8 cellular contexts compared by ENCODE assay signal in the genomic region with DNA sequence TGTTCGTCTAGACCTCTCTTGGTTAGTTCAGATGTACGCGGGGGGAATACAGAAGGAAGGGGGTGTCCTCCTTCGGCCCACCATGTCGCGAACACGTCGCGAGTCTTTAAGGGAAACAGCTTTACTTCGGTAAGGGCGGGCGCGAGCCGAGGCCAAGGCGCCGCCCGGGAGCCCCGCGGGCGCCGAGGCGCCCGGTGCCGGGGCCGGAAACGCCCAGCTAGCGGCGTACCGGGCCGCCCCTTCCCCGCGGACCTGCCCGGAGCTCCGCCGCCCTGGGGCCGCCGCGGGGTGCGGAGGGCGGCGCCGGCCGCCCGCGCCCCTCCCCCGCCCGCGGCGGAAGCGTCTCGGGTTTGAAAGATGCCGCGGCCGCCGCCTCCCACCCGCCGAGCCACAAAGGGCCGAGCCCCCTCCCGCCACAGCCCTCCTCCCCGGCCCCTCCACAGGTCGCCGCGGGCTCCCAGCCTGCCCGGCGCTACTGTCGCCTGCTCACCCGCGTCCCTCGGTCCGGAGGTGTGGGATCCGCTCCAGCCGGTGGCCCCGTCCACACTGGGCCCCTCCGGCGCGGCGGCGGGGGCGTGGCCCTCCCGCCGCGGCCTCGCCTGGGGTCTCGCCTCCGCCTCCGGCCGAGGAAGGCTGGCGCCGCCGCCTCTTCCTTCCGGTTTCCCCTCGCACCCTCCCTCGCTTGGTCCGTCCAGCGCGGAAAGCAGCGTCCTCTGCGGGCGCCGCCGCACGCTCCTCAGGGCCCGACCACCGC. TPM values are rescaled to one million over a fixed set of nuclear protein-coding genes. Genes with fewer than 3 reads are reported as not detected.
A peak's percentile ranks its signal among the peaks of the same experiment; 100 is the strongest.
DNase-seq lines count a peak whose midpoint lies in the region; ATAC-seq and TF ChIP-seq lines count a peak whose summit lies in the region.

A gene (minus strand): TSS at position 715 of the 754 bp plus-strand sequence. CDS start 12,156 bp downstream, outside the sequence.

- H3K4me1 ChIP-seq in CD8-positive, alpha-beta memory T cell (ENCODE audit: insufficient read depth, low read length) = peaks cover 51% of the 10 kb centered on the region
- peaks cover 16% of the 10 kb centered on the region for H3K4me1 ChIP-seq in OCI-LY3 (ENCODE audit: low read length)
- H3K4me1 ChIP-seq in mucosa of rectum (ENCODE audit: control insufficient read depth in 2 of 2, insufficient read depth in 2 of 2, low read length in 2 of 2) = peaks cover 25 to 27% of the 10 kb centered on the region in 2 donors

- CTCF ChIA-PET in CD8-positive, alpha-beta memory T cell (lab: Charles Lee) = interaction anchor here (1.0 to 8.1 kb wide), 7 partner anchors 13 to 218 kb away, joined by 3 to 62 read pairs (median 4); a partner anchor contains a TSS

- H3K9me3 Mint-ChIP-seq in CD8-positive, alpha-beta memory T cell = peaks cover 0 to 5% (median 0%) of the 10 kb centered on the region in 5 donors

- POLR2A ChIA-PET in CD8-positive, alpha-beta memory T cell (lab: Charles Lee) = interaction anchor here (0.9 to 3.5 kb wide), 10 partner anchors 14 to 401 kb away, joined by 3 to 31 read pairs (median 8); a partner anchor contains a TSS

- H3K27me3 Mint-ChIP-seq in CD8-positive, alpha-beta memory T cell = peaks cover 0 to 5% of the 10 kb centered on the region in 2 donors

- H3K4me3 ChIP-seq in CD8-positive, alpha-beta memory T cell (ENCODE audit: low read length) = peak within 1 kb of the TSS; percentile 92
- H3K4me3 ChIP-seq in OCI-LY3 (ENCODE audit: low read length) (peak within 1 kb of the TSS; percentile 99), epithelial cell of proximal tubule (ENCODE audit: low read depth, low read length) (peak within 1 kb of the TSS; percentile 90), mucosa of rectum (ENCODE audit: low read length in 2 of 2) (peak within 1 kb of the TSS; percentile 87 to 98)

- no peaks in the 10 kb centered on the region for H3K36me3 ChIP-seq in CD8-positive, alpha-beta memory T cell (ENCODE audit: insufficient read depth, low read length)
- H3K36me3 ChIP-seq in OCI-LY3 (replicated peaks; ENCODE audit: low read depth, low read length) (no peaks in the 10 kb centered on the region), mucosa of rectum (ENCODE audit: control insufficient read depth in 2 of 2, insufficient read depth in 2 of 2, low read length in 2 of 2) (no peaks in the 10 kb centered on the region)

- H3K9me3 ChIP-seq in CD8-positive, alpha-beta memory T cell (ENCODE audit: low read length) = no peaks in the 10 kb centered on the region
- no peaks in the 10 kb centered on the region for H3K9me3 ChIP-seq in OCI-LY3 (ENCODE audit: insufficient read depth, low read length)
- H3K9me3 ChIP-seq in mucosa of rectum (ENCODE audit: control insufficient read depth in 2 of 2, low read length in 2 of 2) = no peaks in the 10 kb centered on the region

- H3K9ac ChIP-seq in OCI-LY3 (ENCODE audit: low read length) (peak within 1 kb of the TSS; percentile 100), mucosa of rectum (ENCODE audit: low read depth in 1 of 2, low read length in 2 of 2) (peak within 1 kb of the TSS; percentile 94 to 98)

- peak within 1 kb of the TSS; percentile 99 for H3K4me2 ChIP-seq in OCI-LY3 (ENCODE audit: low read length)

- H3K4me1 Mint-ChIP-seq in CD8-positive, alpha-beta memory T cell = peaks cover 46 to 60% (median 59%) of the 10 kb centered on the region in 3 donors

- peak within 1 kb of the TSS; percentile 97 to 99 (median 98) for H3K4me3 Mint-ChIP-seq in CD8-positive, alpha-beta memory T cell

- H3K36me3 Mint-ChIP-seq in CD8-positive, alpha-beta memory T cell = peaks cover 0 to 28% (median 3%) of the 10 kb centered on the region in 3 donors

- DNase-seq in CD8-positive, alpha-beta memory T cell = peak; percentile 76 to 89 (median 80)
- peak; percentile 62 for DNase-seq in activated T-cell treated with anti-CD3 and anti-CD28 coated beads for 24 hours (ENCODE audit: low read depth)
- no peak for DNase-seq in epithelial cell of proximal tubule (ENCODE audit: low read depth)
- DNase-seq in stimulated activated CD8-positive, alpha-beta memory T cell treated with anti-CD3 and anti-CD28 coated beads, Interleukin-4, amount 100 ng/mL, for 4 hours (ENCODE audit: low read depth in 2 of 2, low spot score in 1 of 2) = peak; percentile 42 to 72

- peak within 1 kb of the TSS; percentile 99 to 100 (median 100) for H3K27ac Mint-ChIP-seq in CD8-positive, alpha-beta memory T cell

- TF ChIP-seq CTCF in OCI-LY3 (IDR thresholded peaks at IDR 0.05; ENCODE audit: low read depth, low read length) (no peak), epithelial cell of proximal tubule (conservative IDR thresholded peaks at IDR 0.05; ENCODE audit: low read depth, low read length) (no peak)

- peaks cover 34% of the 10 kb centered on the region for H4K20me1 ChIP-seq in OCI-LY3 (ENCODE audit: insufficient read depth, low read length)

- peaks cover 49% of the 10 kb centered on the region for H3K79me2 ChIP-seq in OCI-LY3 (ENCODE audit: low read length)

- H3K27ac ChIP-seq in CD8-positive, alpha-beta memory T cell (ENCODE audit: low read depth, low read length) = peak within 1 kb of the TSS; percentile 100
- H3K27ac ChIP-seq in OCI-LY3 (ENCODE audit: low read length) (peak within 1 kb of the TSS; percentile 92), mucosa of rectum (ENCODE audit: low read depth in 2 of 2, low read length in 2 of 2) (peak within 1 kb of the TSS; percentile 98 to 99)

- H2AFZ ChIP-seq in OCI-LY3 (ENCODE audit: low read depth, low read length) = peak within 1 kb of the TSS; percentile 75

- ATAC-seq in GM19397 (IDR thresholded peaks at IDR 0.05; ENCODE audit: unreplicated experiment) (peak; percentile 60), HG03558 (IDR thresholded peaks at IDR 0.05; ENCODE audit: extremely low read depth, unreplicated experiment) (peak; percentile 35)

- H3K27me3 ChIP-seq in CD8-positive, alpha-beta memory T cell (ENCODE audit: insufficient read depth, low read length, poor library complexity, severe bottlenecking) = no peaks in the 10 kb centered on the region
- H3K27me3 ChIP-seq in OCI-LY3 (ENCODE audit: low read depth, low read length) = no peaks in the 10 kb centered on the region
- H3K27me3 ChIP-seq in mucosa of rectum (ENCODE audit: control insufficient read depth in 2 of 2, insufficient read depth in 2 of 2, low read length in 2 of 2) = no peaks in the 10 kb centered on the region

RNA-seq across cellular contexts. Expression of the gene that starts here (rescaled TPM):
- total RNA-seq in CD8-positive, alpha-beta memory T cell = 10 to 100 TPM; 21.8 to 24.2 TPM
- 21.9 TPM for polyA plus RNA-seq in CD8-positive, alpha-beta memory T cell
- total RNA-seq in epithelial cell of proximal tubule = 21.0 and 24.5 TPM in 2 replicates
